22 cellular contexts compared by ENCODE assay signal in genomic region chr6:130847546-130847945, GRCh38. TPM values are rescaled to one million over a fixed set of nuclear protein-coding genes. Genes with fewer than 3 reads are reported as not detected.
"Had no signal": no experiment of that assay in that cellular context is flagged by ENCODE, and none has a peak within 500 bp of the region (broad histone marks: within the 10 kb centered on the region; RNA-seq: fewer than 3 reads in every experiment).

No MANE protein-coding gene starts in this region.

- H3K27me3 Mint-ChIP-seq: activated CD8-positive, alpha-beta T cell treated with anti-CD3 and anti-CD28 coated beads for 36 hours; activated naive CD4-positive, alpha-beta T cell treated with anti-CD3 and anti-CD28 coated beads, Interleukin-2, amount 50 U/mL, for 24 hours; stimulated activated naive CD8-positive, alpha-beta T cell treated with anti-CD3 and anti-CD28 coated beads, Interleukin-15, Interleukin-2, amounts not matched to agents 100 ng/mL and 50 ng/mL, for 24 hours; T-helper 17 cell had no signal

- H3K4me3 Mint-ChIP-seq: activated CD8-positive, alpha-beta T cell treated with anti-CD3 and anti-CD28 coated beads for 36 hours; activated naive CD4-positive, alpha-beta T cell treated with anti-CD3 and anti-CD28 coated beads, Interleukin-2, amount 50 U/mL, for 24 hours; nephron progenitor cell; stimulated activated naive CD8-positive, alpha-beta T cell treated with anti-CD3 and anti-CD28 coated beads, Interleukin-15, Interleukin-2, amounts not matched to agents 100 ng/mL and 50 ng/mL, for 24 hours; T-helper 17 cell had no signal

- H3K27ac Mint-ChIP-seq: activated CD8-positive, alpha-beta T cell treated with anti-CD3 and anti-CD28 coated beads for 36 hours; activated naive CD4-positive, alpha-beta T cell treated with anti-CD3 and anti-CD28 coated beads, Interleukin-2, amount 50 U/mL, for 24 hours; stimulated activated naive CD8-positive, alpha-beta T cell treated with anti-CD3 and anti-CD28 coated beads, Interleukin-15, Interleukin-2, amounts not matched to agents 100 ng/mL and 50 ng/mL, for 24 hours; T-helper 17 cell had no signal

- FAIRE-seq: small intestine had no signal

- H3K9me3 Mint-ChIP-seq: activated CD8-positive, alpha-beta T cell treated with anti-CD3 and anti-CD28 coated beads for 36 hours; activated naive CD4-positive, alpha-beta T cell treated with anti-CD3 and anti-CD28 coated beads, Interleukin-2, amount 50 U/mL, for 24 hours; nephron progenitor cell; stimulated activated naive CD8-positive, alpha-beta T cell treated with anti-CD3 and anti-CD28 coated beads, Interleukin-15, Interleukin-2, amounts not matched to agents 100 ng/mL and 50 ng/mL, for 24 hours had no signal

- H3K36me3 ChIP-seq: WERI-Rb-1 had no signal

- DNase-seq: activated CD4-positive, alpha-beta T cell treated with anti-CD3 and anti-CD28 coated beads for 4 hours; activated CD8-positive, alpha-beta T cell treated with anti-CD3 and anti-CD28 coated beads for 36 hours; activated effector memory CD4-positive, alpha-beta T cell treated with anti-CD3 and anti-CD28 coated beads, Interleukin-2, amount 50 U/mL, for 16 hours; activated T-cell treated with anti-CD3 and anti-CD28 coated beads, Interleukin-2, amount 50 U/mL, for 48 hours; amygdala; islet precursor cell; mesendoderm; nephron progenitor cell; occipital lobe; small intestine; stimulated activated CD4-positive, alpha-beta T cell treated with anti-CD3 and anti-CD28 coated beads, Interleukin-4, amount 100 ng/mL, for 4 hours; stimulated activated CD8-positive, alpha-beta memory T cell treated with anti-CD3 and anti-CD28 coated beads, Interleukin-4, amount 100 ng/mL, for 48 hours; T-helper 17 cell; WERI-Rb-1 had no signal

- H3K27ac ChIP-seq: WERI-Rb-1 had no signal

- ATAC-seq: activated CD8-positive, alpha-beta T cell treated with anti-CD3 and anti-CD28 coated beads for 36 hours; left lobe of liver; T-helper 17 cell had no signal

- H3K36me3 Mint-ChIP-seq: activated naive CD4-positive, alpha-beta T cell treated with anti-CD3 and anti-CD28 coated beads, Interleukin-2, amount 50 U/mL, for 24 hours had no signal

RNA-seq across cellular contexts. Expression of gene SMLR1, which starts 20.3 kb away (rescaled TPM):
- total RNA-seq: activated CD8-positive, alpha-beta T cell treated with anti-CD3 and anti-CD28 coated beads for 36 hours; cerebellum; dermis microvascular lymphatic vessel endothelial cell; occipital lobe; posterior vena cava; T-helper 17 cell; temporal lobe; ureter had no signal
